Comparison of ENCODE assay signal across 1 cellular context in genomic region chr6:31473780-31474725, GRCh38.
TF ChIP-seq lines count a peak whose summit lies in the region.

No MANE protein-coding gene starts in this region.

TF ChIP-seq in K562, 482 proteins besides CTCF, POLR2A, EP300 and RAD21 (continued from another document):
- TF ChIP-seq THAP7 (CRISPR knock-in tag; IDR thresholded peaks at IDR 0.05): no peak
- no peak for TF ChIP-seq REST (CRISPR knock-in tag; IDR thresholded peaks at IDR 0.05; ENCODE audit: low read depth)
- TF ChIP-seq HOMEZ (CRISPR knock-in tag; IDR thresholded peaks at IDR 0.05): no peak
- TF ChIP-seq ZKSCAN8 (CRISPR knock-in tag; IDR thresholded peaks at IDR 0.05): no peak
- peak; percentile 20; the same call in 1 of the 2 replicates for TF ChIP-seq NFE2 (IDR thresholded peaks at IDR 0.05; ENCODE audit: low read depth)
- no peak for TF ChIP-seq DIDO1 (tag; IDR thresholded peaks at IDR 0.05; ENCODE audit: low read depth)
- no peak for TF ChIP-seq KDM1A (IDR thresholded peaks at IDR 0.05)
- no peak for TF ChIP-seq ZNF239 (CRISPR knock-in tag; IDR thresholded peaks at IDR 0.05)
- peak; percentile 99 for TF ChIP-seq ZNF316 (IDR thresholded peaks at IDR 0.05)
- TF ChIP-seq C11orf30 (IDR thresholded peaks at IDR 0.05; ENCODE audit: low read depth): peak; percentile 98
- TF ChIP-seq NR2C1 (IDR thresholded peaks at IDR 0.05): no peak
- TF ChIP-seq NR2C1 (tag; IDR thresholded peaks at IDR 0.05): no peak
- TF ChIP-seq ATF3 (IDR thresholded peaks at IDR 0.05): no peak
- no peak for TF ChIP-seq ATF3 (CRISPR knock-in tag; conservative IDR thresholded peaks at IDR 0.05)
- TF ChIP-seq RFX1 (IDR thresholded peaks at IDR 0.05): no peak
- no peak for TF ChIP-seq ZNF224 (CRISPR knock-in tag; IDR thresholded peaks at IDR 0.05)
- no peak for TF ChIP-seq ZNF589 (CRISPR knock-in tag; IDR thresholded peaks at IDR 0.05; ENCODE audit: low read depth)
- no peak for TF ChIP-seq GABPA (tag; conservative IDR thresholded peaks at IDR 0.05; ENCODE audit: low read depth)
- TF ChIP-seq, protein P1, sequence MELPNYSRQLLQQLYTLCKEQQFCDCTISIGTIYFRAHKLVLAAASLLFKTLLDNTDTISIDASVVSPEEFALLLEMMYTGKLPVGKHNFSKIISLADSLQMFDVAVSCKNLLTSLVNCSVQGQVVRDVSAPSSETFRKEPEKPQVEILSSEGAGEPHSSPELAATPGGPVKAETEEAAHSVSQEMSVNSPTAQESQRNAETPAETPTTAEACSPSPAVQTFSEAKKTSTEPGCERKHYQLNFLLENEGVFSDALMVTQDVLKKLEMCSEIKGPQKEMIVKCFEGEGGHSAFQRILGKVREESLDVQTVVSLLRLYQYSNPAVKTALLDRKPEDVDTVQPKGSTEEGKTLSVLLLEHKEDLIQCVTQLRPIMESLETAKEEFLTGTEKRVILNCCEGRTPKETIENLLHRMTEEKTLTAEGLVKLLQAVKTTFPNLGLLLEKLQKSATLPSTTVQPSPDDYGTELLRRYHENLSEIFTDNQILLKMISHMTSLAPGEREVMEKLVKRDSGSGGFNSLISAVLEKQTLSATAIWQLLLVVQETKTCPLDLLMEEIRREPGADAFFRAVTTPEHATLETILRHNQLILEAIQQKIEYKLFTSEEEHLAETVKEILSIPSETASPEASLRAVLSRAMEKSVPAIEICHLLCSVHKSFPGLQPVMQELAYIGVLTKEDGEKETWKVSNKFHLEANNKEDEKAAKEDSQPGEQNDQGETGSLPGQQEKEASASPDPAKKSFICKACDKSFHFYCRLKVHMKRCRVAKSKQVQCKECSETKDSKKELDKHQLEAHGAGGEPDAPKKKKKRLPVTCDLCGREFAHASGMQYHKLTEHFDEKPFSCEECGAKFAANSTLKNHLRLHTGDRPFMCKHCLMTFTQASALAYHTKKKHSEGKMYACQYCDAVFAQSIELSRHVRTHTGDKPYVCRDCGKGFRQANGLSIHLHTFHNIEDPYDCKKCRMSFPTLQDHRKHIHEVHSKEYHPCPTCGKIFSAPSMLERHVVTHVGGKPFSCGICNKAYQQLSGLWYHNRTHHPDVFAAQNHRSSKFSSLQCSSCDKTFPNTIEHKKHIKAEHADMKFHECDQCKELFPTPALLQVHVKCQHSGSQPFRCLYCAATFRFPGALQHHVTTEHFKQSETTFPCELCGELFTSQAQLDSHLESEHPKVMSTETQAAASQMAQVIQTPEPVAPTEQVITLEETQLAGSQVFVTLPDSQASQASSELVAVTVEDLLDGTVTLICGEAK (IDR thresholded peaks at IDR 0.05): no peak
- TF ChIP-seq, protein P1 (CRISPR knock-in tag; IDR thresholded peaks at IDR 0.05): no peak
- no peak for TF ChIP-seq E2F3 (CRISPR knock-in tag; IDR thresholded peaks at IDR 0.05)
- TF ChIP-seq SIX5 (IDR thresholded peaks at IDR 0.05; ENCODE audit: borderline replicate concordance in 1 of 2, insufficient read depth in 1 of 2, low read depth in 1 of 2, low read length in 2 of 2): no peak
- peak; percentile 97 for TF ChIP-seq MAFF (IDR thresholded peaks at IDR 0.05; ENCODE audit: low read length)
- no peak for TF ChIP-seq ARNT (IDR thresholded peaks at IDR 0.05)
- TF ChIP-seq ILK (tag; IDR thresholded peaks at IDR 0.05; ENCODE audit: borderline replicate concordance, low read depth): no peak
- TF ChIP-seq ZNF253 (CRISPR knock-in tag; conservative IDR thresholded peaks at IDR 0.05): no peak
- TF ChIP-seq, protein P2, sequence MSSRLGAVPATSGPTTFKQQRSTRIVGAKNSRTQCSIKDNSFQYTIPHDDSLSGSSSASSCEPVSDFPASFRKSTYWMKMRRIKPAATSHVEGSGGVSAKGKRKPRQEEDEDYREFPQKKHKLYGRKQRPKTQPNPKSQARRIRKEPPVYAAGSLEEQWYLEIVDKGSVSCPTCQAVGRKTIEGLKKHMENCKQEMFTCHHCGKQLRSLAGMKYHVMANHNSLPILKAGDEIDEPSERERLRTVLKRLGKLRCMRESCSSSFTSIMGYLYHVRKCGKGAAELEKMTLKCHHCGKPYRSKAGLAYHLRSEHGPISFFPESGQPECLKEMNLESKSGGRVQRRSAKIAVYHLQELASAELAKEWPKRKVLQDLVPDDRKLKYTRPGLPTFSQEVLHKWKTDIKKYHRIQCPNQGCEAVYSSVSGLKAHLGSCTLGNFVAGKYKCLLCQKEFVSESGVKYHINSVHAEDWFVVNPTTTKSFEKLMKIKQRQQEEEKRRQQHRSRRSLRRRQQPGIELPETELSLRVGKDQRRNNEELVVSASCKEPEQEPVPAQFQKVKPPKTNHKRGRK (tag; IDR thresholded peaks at IDR 0.05): no peak
- TF ChIP-seq NELFE (IDR thresholded peaks at IDR 0.05; ENCODE audit: insufficient read depth, insufficient read length): no peak
- TF ChIP-seq ZSCAN32 (CRISPR knock-in tag; IDR thresholded peaks at IDR 0.05): no peak
- no peak for TF ChIP-seq KDM2B (CRISPR knock-in tag; IDR thresholded peaks at IDR 0.05)
- no peak for TF ChIP-seq HDAC8 (tag; IDR thresholded peaks at IDR 0.05)
- TF ChIP-seq GTF2E2 (tag; IDR thresholded peaks at IDR 0.05): no peak
- TF ChIP-seq ZNF592 (IDR thresholded peaks at IDR 0.05): no peak
- no peak for TF ChIP-seq HMGN3 (IDR thresholded peaks at IDR 0.05; ENCODE audit: borderline replicate concordance, extremely low read depth, insufficient read length, low read depth, low read length)
- 0 out of 4 replicates have a peak, but pooled peaks of 1 of the 2 experiments have one; percentile 37 for TF ChIP-seq NRF1 (conservative IDR thresholded peaks at IDR 0.05 in 1 of 2, IDR thresholded peaks at IDR 0.05 in 1 of 2)
TF ChIP-seq in K562: peak in this region for 7.
